22 cellular contexts compared by ENCODE assay signal in genomic region chr20:47708953-47709833, GRCh38.
DNase-seq lines count a peak whose midpoint lies in the region; ATAC-seq and TF ChIP-seq lines count a peak whose summit lies in the region.
"Had no signal": no experiment of that assay in that cellular context is flagged by ENCODE, and none has a peak within 500 bp of the region (broad histone marks: within the 10 kb centered on the region; RNA-seq: fewer than 3 reads in every experiment).

No MANE protein-coding gene starts in this region.

- H3K9me3 ChIP-seq in SK-N-SH, result no peaks in the 10 kb centered on the region
- H3K9me3 ChIP-seq in smooth muscle cell (replicated peaks; ENCODE audit: low read depth), result no peaks in the 10 kb centered on the region
- H3K9me3 ChIP-seq in naive thymus-derived CD4-positive, alpha-beta T cell (ENCODE audit: control insufficient read depth in 2 of 3, low read length in 3 of 3), result no peaks in the 10 kb centered on the region
- H3K9me3 ChIP-seq: MG63 had no signal

- H3K27ac ChIP-seq in SK-N-SH (ENCODE audit: low read depth in 2 of 2, low read length in 1 of 2) (peak overlapping the region in 1 of 2 experiments; percentile 90; a peak in 2 of 4 replicates), smooth muscle cell (ENCODE audit: low read depth) (no peak overlapping the region)
- H3K27ac ChIP-seq in naive thymus-derived CD4-positive, alpha-beta T cell (ENCODE audit: low read depth, low read length), result no peak overlapping the region

- POLR2A ChIA-PET in SK-N-SH (lab: Yijun Ruan, JAX), result interaction anchor here (0.6 to 0.9 kb wide), 3 partner anchors 99 to 910 kb away, joined by 3 to 4 read pairs (median 3); no protein-coding TSS in a partner anchor
- POLR2A ChIA-PET in naive thymus-derived CD4-positive, alpha-beta T cell (lab: Charles Lee), result no interaction called here

- no peak for TF ChIP-seq CTCF in SK-N-SH (IDR thresholded peaks at IDR 0.05)
- no peak for TF ChIP-seq CTCF in smooth muscle cell (IDR thresholded peaks at IDR 0.05; ENCODE audit: borderline replicate concordance, insufficient read depth, poor library complexity, severe bottlenecking)

- H3K4me1 Mint-ChIP-seq in dendritic cell treated with granulocyte-macrophage colony-stimulating factor and Interleukin-4, amounts not matched to agents 40 ng/mL and 50 ng/mL, for 4 days (ENCODE audit: low read depth), result peaks cover 95% of the 10 kb centered on the region
- peaks cover 0 to 3% (median 0%) of the 10 kb centered on the region in 7 donors for H3K4me1 Mint-ChIP-seq in naive thymus-derived CD4-positive, alpha-beta T cell

- 35% methylated on average over 8 of the region's 10 CpGs for WGBS in SK-N-SH (ENCODE audit: low lambda C conversion rate)
- 93% methylated on average over 10 of the region's 10 CpGs for WGBS in smooth muscle cell (ENCODE audit: low lambda C conversion rate)

- H3K9me3 Mint-ChIP-seq in dendritic cell treated with granulocyte-macrophage colony-stimulating factor and Interleukin-4, amounts not matched to agents 40 ng/mL and 50 ng/mL, for 4 days, result no peaks in the 10 kb centered on the region
- H3K9me3 Mint-ChIP-seq in naive thymus-derived CD4-positive, alpha-beta T cell, result no peaks in the 10 kb centered on the region

- peak overlapping the region; percentile 93 for H3K27ac Mint-ChIP-seq in dendritic cell treated with granulocyte-macrophage colony-stimulating factor and Interleukin-4, amounts not matched to agents 40 ng/mL and 50 ng/mL, for 4 days
- no peak overlapping the region for H3K27ac Mint-ChIP-seq in naive thymus-derived CD4-positive, alpha-beta T cell
- H3K27ac Mint-ChIP-seq: CD4-positive, CD25-positive, alpha-beta regulatory T cell had no signal

- intact Hi-C loops in dendritic cell treated with granulocyte-macrophage colony-stimulating factor and Interleukin-4, amounts not matched to agents 40 ng/mL and 50 ng/mL, for 4 days (cut with micrococcal nuclease), result loop anchor here (1.0 to 2.0 kb wide), 2 partner anchors 14 to 18 kb away; no protein-coding TSS in a partner anchor
- intact Hi-C loops in naive thymus-derived CD4-positive, alpha-beta T cell (cut with micrococcal nuclease), result no loop called here

- H3K4me2 ChIP-seq in SK-N-SH, result no peak overlapping the region
- no peak overlapping the region for H3K4me2 ChIP-seq in smooth muscle cell

- no peak overlapping the region for H2AFZ ChIP-seq in SK-N-SH (ENCODE audit: low read depth)
- H2AFZ ChIP-seq in smooth muscle cell (ENCODE audit: low read depth), result no peak overlapping the region

- no peaks in the 10 kb centered on the region for H3K9me2 ChIP-seq in SK-N-SH

- peak in 1 of 2 experiments; percentile 86; a peak in 2 of 4 replicates for TF ChIP-seq EP300 in SK-N-SH (IDR thresholded peaks at IDR 0.05; ENCODE audit: borderline replicate concordance in 1 of 2, low read depth in 1 of 2, low read length in 1 of 2)

- peaks cover 84% of the 10 kb centered on the region for H3K36me3 Mint-ChIP-seq in dendritic cell treated with granulocyte-macrophage colony-stimulating factor and Interleukin-4, amounts not matched to agents 40 ng/mL and 50 ng/mL, for 4 days (ENCODE audit: low read depth)
- no peaks in the 10 kb centered on the region for H3K36me3 Mint-ChIP-seq in naive thymus-derived CD4-positive, alpha-beta T cell
- H3K36me3 Mint-ChIP-seq: CD4-positive, CD25-positive, alpha-beta regulatory T cell had no signal

- H3K36me3 ChIP-seq in SK-N-SH (replicated peaks in 1 of 2; ENCODE audit: control insufficient read depth in 1 of 2, insufficient read depth in 2 of 2, low read length in 1 of 2) (peaks cover 0 to 4% of the 10 kb centered on the region in 2 experiments), smooth muscle cell (ENCODE audit: low read depth) (no peaks in the 10 kb centered on the region)
- no peaks in the 10 kb centered on the region for H3K36me3 ChIP-seq in naive thymus-derived CD4-positive, alpha-beta T cell (ENCODE audit: control insufficient read depth in 2 of 3, insufficient read depth in 3 of 3, low read length in 3 of 3)
- H3K36me3 ChIP-seq: MG63 had no signal

- H3K9ac ChIP-seq in SK-N-SH (no peak overlapping the region), smooth muscle cell (ENCODE audit: low read depth) (no peak overlapping the region)

- no peak for TF ChIP-seq RAD21 in SK-N-SH (IDR thresholded peaks at IDR 0.05; ENCODE audit: low read length)

- H3K4me3 Mint-ChIP-seq in dendritic cell treated with granulocyte-macrophage colony-stimulating factor and Interleukin-4, amounts not matched to agents 40 ng/mL and 50 ng/mL, for 4 days, result peak overlapping the region; percentile 30
- no peak overlapping the region for H3K4me3 Mint-ChIP-seq in naive thymus-derived CD4-positive, alpha-beta T cell
- H3K4me3 Mint-ChIP-seq: CD4-positive, CD25-positive, alpha-beta regulatory T cell had no signal

- H4K20me1 ChIP-seq in SK-N-SH (ENCODE audit: insufficient read depth) (no peaks in the 10 kb centered on the region), smooth muscle cell (ENCODE audit: low read depth) (peaks cover 20% of the 10 kb centered on the region)

- H3K4me3 ChIP-seq in SK-N-SH (ENCODE audit: low read depth in 2 of 2, low read length in 1 of 2) (no peak overlapping the region), smooth muscle cell (no peak overlapping the region)
- H3K4me3 ChIP-seq in naive thymus-derived CD4-positive, alpha-beta T cell (ENCODE audit: low read length), result no peak overlapping the region
- H3K4me3 ChIP-seq: MG63 had no signal

- peaks cover 0 to 47% of the 10 kb centered on the region in 2 experiments; a peak in 2 of 4 replicates for H3K4me1 ChIP-seq in SK-N-SH (ENCODE audit: control insufficient read depth in 1 of 2, insufficient read depth in 2 of 2, low read depth in 1 of 2, low read length in 1 of 2)
- H3K4me1 ChIP-seq in smooth muscle cell (ENCODE audit: low read depth), result no peaks in the 10 kb centered on the region
- no peaks in the 10 kb centered on the region for H3K4me1 ChIP-seq in naive thymus-derived CD4-positive, alpha-beta T cell (ENCODE audit: control insufficient read depth in 2 of 2, insufficient read depth in 2 of 2, low read length in 2 of 2)

- no peaks in the 10 kb centered on the region for H3K27me3 ChIP-seq in SK-N-SH (ENCODE audit: insufficient read depth)
- H3K27me3 ChIP-seq in smooth muscle cell (ENCODE audit: low read depth), result no peaks in the 10 kb centered on the region
- H3K27me3 ChIP-seq in naive thymus-derived CD4-positive, alpha-beta T cell (ENCODE audit: control insufficient read depth in 2 of 2, insufficient read depth in 2 of 2, low read length in 2 of 2), result no peaks in the 10 kb centered on the region

- no peak for ATAC-seq in SK-N-SH treated with all-trans-retinoic acid at 6 μM for 48 hours
- ATAC-seq in naive thymus-derived CD4-positive, alpha-beta T cell, result no peak
- ATAC-seq in HG03139 (IDR thresholded peaks at IDR 0.05; ENCODE audit: unreplicated experiment), result no peak
- ATAC-seq in HG03025 (IDR thresholded peaks at IDR 0.05; ENCODE audit: low FRiP score, unreplicated experiment), result no peak
- ATAC-seq: Panc1 had no signal

- DNase-seq in SK-N-SH (peak; percentile 69), NCI-H69 (lab: John Stamatoyannopoulos, UW) (peak; percentile 33), smooth muscle cell (lab: John Stamatoyannopoulos, UW; ENCODE audit: unreplicated experiment) (no peak)
- no peak for DNase-seq in naive thymus-derived CD4-positive, alpha-beta T cell
- DNase-seq: Calu3; CD4-positive, CD25-positive, alpha-beta regulatory T cell; DND-41; GDM1; GOT3; KG1; MG63; NCI-H1417; NCI-H1930; NCI-H2171; NCI-H510A treated with DMSO at 0.1 percent for 48 hours; SHP77; SW 1271 had no signal

- H3K79me2 ChIP-seq in SK-N-SH (ENCODE audit: insufficient read depth) (no peaks in the 10 kb centered on the region), smooth muscle cell (ENCODE audit: low read depth) (no peaks in the 10 kb centered on the region)

- H3F3A ChIP-seq in SK-N-SH (replicated peaks; ENCODE audit: insufficient read depth) (no peaks in the 10 kb centered on the region), smooth muscle cell (ENCODE audit: low read depth) (no peaks in the 10 kb centered on the region)

- H3K27me3 Mint-ChIP-seq in dendritic cell treated with granulocyte-macrophage colony-stimulating factor and Interleukin-4, amounts not matched to agents 40 ng/mL and 50 ng/mL, for 4 days, result no peaks in the 10 kb centered on the region
- H3K27me3 Mint-ChIP-seq in naive thymus-derived CD4-positive, alpha-beta T cell, result peaks cover 0 to 27% (median 7%) of the 10 kb centered on the region in 5 donors

- CTCF ChIA-PET in SK-N-SH (lab: Yijun Ruan, JAX), result interaction anchor here (0.7 to 8.3 kb wide), 11 partner anchors 15 to 928 kb away, joined by 3 to 37 read pairs (median 5); no protein-coding TSS in a partner anchor
- CTCF ChIA-PET in naive thymus-derived CD4-positive, alpha-beta T cell (lab: Charles Lee), result no interaction called here

TF ChIP-seq in SK-N-SH, 30 proteins besides CTCF, POLR2A, EP300 and RAD21:
- no peak for TF ChIP-seq YY1 (IDR thresholded peaks at IDR 0.05; ENCODE audit: low read depth)
- peak; percentile 59 for TF ChIP-seq CHD2 (IDR thresholded peaks at IDR 0.05; ENCODE audit: low read length, partially characterized antibody)
- TF ChIP-seq RCOR1 (IDR thresholded peaks at IDR 0.05; ENCODE audit: low read length), result peak; percentile 84
- TF ChIP-seq GABPA (IDR thresholded peaks at IDR 0.05; ENCODE audit: low read depth), result no peak
- TF ChIP-seq GATA2 (CRISPR knock-in tag; IDR thresholded peaks at IDR 0.05), result peak; percentile 56
- TF ChIP-seq ELF1 (IDR thresholded peaks at IDR 0.05), result no peak
- no peak for TF ChIP-seq NRF1 (IDR thresholded peaks at IDR 0.05; ENCODE audit: low read depth, low read length)

TF ChIP-seq in SK-N-SH treated with all-trans-retinoic acid at 6 μM for 48 hours, 23 proteins besides CTCF, POLR2A, EP300 and RAD21:
- no peak for TF ChIP-seq ARNTL (CRISPR knock-in tag; IDR thresholded peaks at IDR 0.05; ENCODE audit: borderline replicate concordance, low read depth)
- no peak for TF ChIP-seq PPARA (CRISPR knock-in tag; IDR thresholded peaks at IDR 0.05; ENCODE audit: borderline replicate concordance)
- TF ChIP-seq SNAI2 (CRISPR knock-in tag; IDR thresholded peaks at IDR 0.05), result no peak
- no peak for TF ChIP-seq RARB (CRISPR knock-in tag; IDR thresholded peaks at IDR 0.05)
TF ChIP-seq in SK-N-SH treated with all-trans-retinoic acid at 6 μM for 48 hours: peak in this region for 0.

Comparison
In these comparisons a context has a peak if more than half of its experiments do, and no peak if none do; other contexts are left out.
1. DNase-seq: peak in SK-N-SH (single experiment) and NCI-H69 (single experiment); none in smooth muscle cell (single experiment) and naive thymus-derived CD4-positive, alpha-beta T cell (0 of 9).